6 cellular contexts compared by ENCODE assay signal in genomic region chr13:92173254-92173653, GRCh38.
"Had no signal": no experiment of that assay in that cellular context is flagged by ENCODE, and none has a peak within 500 bp of the region (broad histone marks: within the 10 kb centered on the region; RNA-seq: fewer than 3 reads in every experiment).

No MANE protein-coding gene starts in this region.

- ATAC-seq: K562 had no signal

- FAIRE-seq: HTR-8/SVneo, K562 had no signal

- H3K4me3 ChIP-seq: K562 had no signal

- H3K27ac ChIP-seq: HL-60 had no signal

- DNase-seq: IMR-90, KBM-7, KG1 had no signal
